In the genomic region with DNA sequence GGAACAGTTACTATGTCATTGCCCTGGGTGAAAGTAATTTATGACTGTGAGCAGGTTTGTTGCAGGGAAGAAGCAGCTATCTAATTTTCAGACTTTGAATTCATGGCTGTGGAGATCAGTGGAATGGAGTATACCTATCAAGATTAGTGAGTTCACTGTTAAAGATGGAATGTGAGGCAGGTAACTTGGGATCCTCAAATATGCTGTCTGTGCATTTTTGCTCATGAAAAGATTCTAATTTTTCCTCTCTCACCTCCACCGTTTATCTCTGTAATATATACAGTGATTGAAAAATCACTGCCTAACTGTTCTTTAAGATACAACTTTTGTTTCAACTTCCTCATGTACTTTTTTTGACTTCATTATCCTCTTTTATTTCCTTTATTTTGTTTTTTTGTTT, we compare ENCODE assay signal across 23 cellular contexts.
"Had no signal": no experiment of that assay in that cellular context is flagged by ENCODE, and none has a peak within 500 bp of the region (broad histone marks: within the 10 kb centered on the region; RNA-seq: fewer than 3 reads in every experiment).

No MANE protein-coding gene starts in this region.

- ATAC-seq: gastrocnemius medialis, heart right ventricle, left cardiac atrium, left lung, left ventricle myocardium superior, lower lobe of right lung had no signal

- H3K27ac ChIP-seq: coronary artery, dorsolateral prefrontal cortex, esophagus muscularis mucosa, gastrocnemius medialis, heart right ventricle, left lung, lower lobe of right lung had no signal

- H3K9me3 ChIP-seq: gastrocnemius medialis, left lung, lower lobe of right lung had no signal

- FAIRE-seq: colon, endothelial cell of umbilical vein, islet of Langerhans, keratinocyte had no signal

- H3K36me3 ChIP-seq: esophagus muscularis mucosa, gastrocnemius medialis, heart right ventricle, left lung, lower lobe of right lung had no signal

- H3K4me3 ChIP-seq: coronary artery, dorsolateral prefrontal cortex, esophagus muscularis mucosa, gastrocnemius medialis, heart right ventricle, left lung, lower lobe of right lung had no signal

- H3K27me3 ChIP-seq: dorsolateral prefrontal cortex, esophagus muscularis mucosa, gastrocnemius medialis, heart right ventricle, left lung had no signal

- DNase-seq: dermis blood vessel endothelial cell; dorsolateral prefrontal cortex; effector CD4-positive, alpha-beta T cell; effector memory CD4-positive, alpha-beta T cell; foreskin fibroblast; foreskin melanocyte; gastrocnemius medialis; glutamatergic neuron; head of caudate nucleus; heart right ventricle; hippocampal formation; left cardiac atrium; left lung; left ventricle myocardium superior; lower lobe of right lung; mesenchymal stem cell; midbrain had no signal

- H3K4me1 ChIP-seq: esophagus muscularis mucosa, gastrocnemius medialis, heart right ventricle, left lung, lower lobe of right lung had no signal
